ENCODE assay signal across 29 cellular contexts in the genomic region with DNA sequence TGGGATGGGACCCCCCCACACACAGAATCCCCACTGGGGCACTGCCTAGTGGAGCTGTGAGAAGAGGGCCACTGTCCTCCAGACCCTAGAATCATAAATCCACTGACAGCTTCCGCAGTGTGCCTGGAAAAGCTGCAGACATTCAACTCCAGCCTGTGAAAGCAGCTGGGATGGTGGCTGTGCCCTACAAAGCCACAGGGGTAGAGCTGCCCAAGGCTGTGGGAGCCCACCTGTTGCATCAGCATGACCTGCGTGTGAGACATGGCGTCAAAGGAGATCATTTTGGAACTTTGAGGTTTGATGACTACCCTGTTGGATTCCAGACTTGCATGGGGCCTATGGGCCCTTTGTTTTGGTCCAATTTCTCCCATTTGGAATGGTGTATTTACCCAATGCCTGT. TPM values are rescaled to one million over a fixed set of nuclear protein-coding genes. Genes with fewer than 3 reads are reported as not detected.
"Had no signal": no experiment of that assay in that cellular context is flagged by ENCODE, and none has a peak within 500 bp of the region (broad histone marks: within the 10 kb centered on the region; RNA-seq: fewer than 3 reads in every experiment).

No MANE protein-coding gene starts in this region.

- H3K9me3 ChIP-seq: esophagus squamous epithelium, gastrocnemius medialis had no signal

- DNase-seq: dermis blood vessel endothelial cell; dorsolateral prefrontal cortex; effector CD4-positive, alpha-beta T cell; effector memory CD4-positive, alpha-beta T cell; esophagus squamous epithelium; foreskin fibroblast; foreskin melanocyte; gastrocnemius medialis; head of caudate nucleus; heart right ventricle; hippocampal formation; left cardiac atrium; left lung; left ventricle myocardium superior; lower lobe of right lung; mesenchymal stem cell; naive thymus-derived CD4-positive, alpha-beta T cell had no signal

- H3K4me3 Mint-ChIP-seq: mesothelial cell of epicardium had no signal

- H3K4me1 ChIP-seq: left lung, lower lobe of right lung had no signal

- H3K4me3 ChIP-seq: coronary artery, dorsolateral prefrontal cortex, esophagus squamous epithelium, gastrocnemius medialis, heart right ventricle, left lung, lower lobe of right lung, mucosa of descending colon had no signal

- H3K27me3 ChIP-seq: dorsolateral prefrontal cortex, esophagus squamous epithelium, gastrocnemius medialis, heart right ventricle, left lung had no signal

- H3K27me3 Mint-ChIP-seq: naive thymus-derived CD4-positive, alpha-beta T cell had no signal

RNA-seq across cellular contexts. Expression of gene GIMD1, which starts 29.9 kb away (rescaled TPM):
- total RNA-seq: dermis blood vessel endothelial cell; dorsolateral prefrontal cortex; endothelial cell of umbilical vein; epithelial cell of proximal tubule; esophagus mucosa; esophagus squamous epithelium; gastrocnemius medialis; glomerular endothelial cell; heart right ventricle; kidney epithelial cell; left cardiac atrium; left lung; left ventricle myocardium superior; lower leg skin; lower lobe of right lung; lung microvascular endothelial cell; mesenteric fat pad; mesothelial cell of epicardium; mucosa of descending colon; naive thymus-derived CD4-positive, alpha-beta T cell had no signal
- polyA plus RNA-seq: endothelial cell of umbilical vein; heart right ventricle; keratinocyte; naive thymus-derived CD4-positive, alpha-beta T cell had no signal
